23 cellular contexts compared by ENCODE assay signal in the genomic region with DNA sequence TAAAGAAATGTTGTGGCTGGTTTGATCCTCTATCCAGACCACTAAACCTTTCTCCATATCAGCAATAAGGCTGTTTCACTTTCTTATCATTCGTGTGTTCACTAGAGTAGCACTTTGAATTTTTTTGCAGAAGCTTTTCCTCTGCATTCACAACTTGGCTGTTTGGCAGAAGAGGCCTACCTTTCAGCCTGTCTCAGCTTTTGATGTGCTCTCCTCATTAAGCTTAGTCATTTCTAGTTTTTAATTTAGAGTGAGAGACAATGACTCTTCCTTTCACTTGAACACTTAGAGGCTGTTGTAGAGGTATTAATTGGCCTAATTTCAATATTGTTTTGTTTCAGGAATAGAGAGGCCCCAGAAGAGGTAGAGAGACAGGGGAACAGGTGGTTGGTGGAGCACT. TPM values are rescaled to one million over a fixed set of nuclear protein-coding genes. Genes with fewer than 3 reads are reported as not detected.
DNase-seq lines count a peak whose midpoint lies in the region; ATAC-seq lines count a peak whose summit lies in the region.
"Had no signal": no experiment of that assay in that cellular context is flagged by ENCODE, and none has a peak within 500 bp of the region (broad histone marks: within the 10 kb centered on the region; RNA-seq: fewer than 3 reads in every experiment).

No MANE protein-coding gene starts in this region.

- H3K27ac Mint-ChIP-seq in activated CD8-positive, alpha-beta memory T cell treated with anti-CD3 and anti-CD28 coated beads, Interleukin-2, amount 10 ng/mL, durations not matched to agents 7 days and 5 days: no peak overlapping the region
- peak overlapping the region; percentile 41 for H3K27ac Mint-ChIP-seq in T-helper 2 cell treated with Interferon-gamma antibody and Interleukin-4, amounts not matched to agents 5 μg/mL and 100 μg/mL, for 36 hours
- no peak overlapping the region for H3K27ac Mint-ChIP-seq in stimulated activated naive CD8-positive, alpha-beta T cell treated with anti-CD3 and anti-CD28 coated beads, Interleukin-15, amount 100 ng/mL, for 72 hours
- H3K27ac Mint-ChIP-seq: CD4-positive, alpha-beta T cell; IgD-negative memory B cell had no signal

- H3K9me3 Mint-ChIP-seq in activated CD8-positive, alpha-beta memory T cell treated with anti-CD3 and anti-CD28 coated beads, Interleukin-2, amount 10 ng/mL, durations not matched to agents 7 days and 5 days (ENCODE audit: low read depth): peaks cover 2% of the 10 kb centered on the region
- H3K9me3 Mint-ChIP-seq in T-helper 2 cell treated with Interferon-gamma antibody and Interleukin-4, amounts not matched to agents 5 μg/mL and 100 μg/mL, for 36 hours: peaks cover 4% of the 10 kb centered on the region
- peaks cover 5 to 17% of the 10 kb centered on the region in 2 donors for H3K9me3 Mint-ChIP-seq in stimulated activated naive CD8-positive, alpha-beta T cell treated with anti-CD3 and anti-CD28 coated beads, Interleukin-15, amount 100 ng/mL, for 72 hours

- peaks cover 3% of the 10 kb centered on the region for H3K36me3 Mint-ChIP-seq in activated CD8-positive, alpha-beta memory T cell treated with anti-CD3 and anti-CD28 coated beads, Interleukin-2, amount 10 ng/mL, durations not matched to agents 7 days and 5 days
- peaks cover 2% of the 10 kb centered on the region for H3K36me3 Mint-ChIP-seq in T-helper 2 cell treated with Interferon-gamma antibody and Interleukin-4, amounts not matched to agents 5 μg/mL and 100 μg/mL, for 36 hours (ENCODE audit: low read depth)
- H3K36me3 Mint-ChIP-seq: IgD-negative memory B cell had no signal

- H3K4me3 ChIP-seq in H7 (ENCODE audit: insufficient read depth, low read depth, low read length): no peak overlapping the region
- H3K4me3 ChIP-seq: BLaER1 had no signal

- peak; percentile 42 for ATAC-seq in activated CD8-positive, alpha-beta memory T cell treated with anti-CD3 and anti-CD28 coated beads, Interleukin-2, amount 10 ng/mL, durations not matched to agents 7 days and 5 days
- ATAC-seq in stimulated activated naive CD8-positive, alpha-beta T cell treated with anti-CD3 and anti-CD28 coated beads, Interleukin-15, amount 100 ng/mL, for 72 hours: peak; percentile 93

- H3K4me3 Mint-ChIP-seq in activated CD8-positive, alpha-beta memory T cell treated with anti-CD3 and anti-CD28 coated beads, Interleukin-2, amount 10 ng/mL, durations not matched to agents 7 days and 5 days: no peak overlapping the region
- H3K4me3 Mint-ChIP-seq in T-helper 2 cell treated with Interferon-gamma antibody and Interleukin-4, amounts not matched to agents 5 μg/mL and 100 μg/mL, for 36 hours: no peak overlapping the region
- peak overlapping the region in 1 of 2 donors; percentile 7 for H3K4me3 Mint-ChIP-seq in stimulated activated naive CD8-positive, alpha-beta T cell treated with anti-CD3 and anti-CD28 coated beads, Interleukin-15, amount 100 ng/mL, for 72 hours
- H3K4me3 Mint-ChIP-seq: CD4-positive, alpha-beta T cell; IgD-negative memory B cell had no signal

- CTCF ChIA-PET in activated CD8-positive, alpha-beta memory T cell treated with anti-CD3 and anti-CD28 coated beads, Interleukin-2, amount 10 ng/mL, durations not matched to agents 7 days and 5 days (lab: Charles Lee): no interaction called here

- no peaks in the 10 kb centered on the region for H3K36me3 ChIP-seq in H7 (replicated peaks; ENCODE audit: control insufficient read depth, insufficient read depth, low read length)

- no peak for DNase-seq in activated CD8-positive, alpha-beta memory T cell treated with anti-CD3 and anti-CD28 coated beads, Interleukin-2, amount 10 ng/mL, durations not matched to agents 7 days and 5 days
- no peak for DNase-seq in activated CD8-positive, alpha-beta memory T cell treated with anti-CD3 and anti-CD28 coated beads, Interleukin-2, amount 50 U/mL, for 48 hours
- peak; percentile 19 for DNase-seq in stimulated activated CD4-positive, alpha-beta T cell treated with anti-CD3 and anti-CD28 coated beads, Interleukin-1b, Interleukin-23, amount 100 ng/mL, for 48 hours
- DNase-seq in stimulated activated CD4-positive, alpha-beta T cell treated with anti-CD3 and anti-CD28 coated beads, Interleukin-2, amount 100 ng/mL, for 48 hours: no peak
- DNase-seq in T-helper 2 cell treated with Interferon-gamma antibody and Interleukin-4, amounts not matched to agents 5 μg/mL and 100 μg/mL, for 36 hours (ENCODE audit: low spot score): no peak
- peak in 1 of 2 donors; percentile 13 for DNase-seq in stimulated activated naive CD8-positive, alpha-beta T cell treated with anti-CD3 and anti-CD28 coated beads, Interleukin-15, amount 100 ng/mL, for 72 hours
- no peak for DNase-seq in RPMI8226
- DNase-seq in H7: no peak
- DNase-seq: ACHN; CD4-positive, alpha-beta T cell; COR-L47; DMS79; Kasumi-1; NCI-H1417; NCI-H1694 treated with DMSO at 0.1 percent for 48 hours; NCI-H2081 treated with DMSO at 0.1 percent for 48 hours; NCI-H2171 treated with DMSO at 0.1 percent for 48 hours; NCI-H524 treated with DMSO at 0.1 percent for 48 hours; NCI-H82; Right ventricle myocardium superior had no signal

- H3K4me1 Mint-ChIP-seq in activated CD8-positive, alpha-beta memory T cell treated with anti-CD3 and anti-CD28 coated beads, Interleukin-2, amount 10 ng/mL, durations not matched to agents 7 days and 5 days: peaks cover 14% of the 10 kb centered on the region
- peaks cover 8% of the 10 kb centered on the region for H3K4me1 Mint-ChIP-seq in T-helper 2 cell treated with Interferon-gamma antibody and Interleukin-4, amounts not matched to agents 5 μg/mL and 100 μg/mL, for 36 hours (ENCODE audit: low read depth)
- peaks cover 11% of the 10 kb centered on the region for H3K4me1 Mint-ChIP-seq in stimulated activated naive CD8-positive, alpha-beta T cell treated with anti-CD3 and anti-CD28 coated beads, Interleukin-15, amount 100 ng/mL, for 72 hours
- H3K4me1 Mint-ChIP-seq: IgD-negative memory B cell had no signal

- no peaks in the 10 kb centered on the region for H3K27me3 Mint-ChIP-seq in activated CD8-positive, alpha-beta memory T cell treated with anti-CD3 and anti-CD28 coated beads, Interleukin-2, amount 10 ng/mL, durations not matched to agents 7 days and 5 days
- H3K27me3 Mint-ChIP-seq in T-helper 2 cell treated with Interferon-gamma antibody and Interleukin-4, amounts not matched to agents 5 μg/mL and 100 μg/mL, for 36 hours (ENCODE audit: low read depth): peaks cover 5% of the 10 kb centered on the region
- H3K27me3 Mint-ChIP-seq in stimulated activated naive CD8-positive, alpha-beta T cell treated with anti-CD3 and anti-CD28 coated beads, Interleukin-15, amount 100 ng/mL, for 72 hours: no peaks in the 10 kb centered on the region
- H3K27me3 Mint-ChIP-seq: CD4-positive, alpha-beta T cell; IgD-negative memory B cell had no signal

- no peaks in the 10 kb centered on the region for H3K27me3 ChIP-seq in H7 (ENCODE audit: control insufficient read depth, insufficient read depth, low read length)
- H3K27me3 ChIP-seq: BLaER1 had no signal

RNA-seq across cellular contexts. Expression of gene KCNMB4, which starts 13.8 kb away (rescaled TPM):
- under 1 TPM; 0.32 to 0.40 TPM for total RNA-seq in activated CD8-positive, alpha-beta memory T cell treated with anti-CD3 and anti-CD28 coated beads, Interleukin-2, amount 10 ng/mL, durations not matched to agents 7 days and 5 days
- 22.2 and 24.0 TPM in 2 replicates for total RNA-seq in H7 (2014; rRNA removed; shearing (Covaris generic))
- total RNA-seq: MCF 10A had no signal

Comparison
In these comparisons a context has a peak if more than half of its experiments do, and no peak if none do; other contexts are left out.
1. RNA of gene KCNMB4, which starts 13.8 kb away (total RNA-seq): 22.2 to 24.0 TPM in H7; 0.32 to 0.40 TPM in activated CD8-positive, alpha-beta memory T cell treated with anti-CD3 and anti-CD28 coated beads, Interleukin-2, amount 10 ng/mL, durations not matched to agents 7 days and 5 days; every median in the first group is over 10 times any median in the second.